ENCODE assay signal across 1 cellular context in genomic region chr9:125126019-125126746, GRCh38.
TF ChIP-seq lines count a peak whose summit lies in the region.

No MANE protein-coding gene starts in this region.

TF ChIP-seq in K562, 482 proteins besides CTCF, POLR2A, EP300 and RAD21 (continued from another document):
- TF ChIP-seq ZHX1 (conservative IDR thresholded peaks at IDR 0.05; ENCODE audit: low read length) (no peak), ZNF395 (CRISPR knock-in tag; IDR thresholded peaks at IDR 0.05) (peak; percentile 83), MAZ (CRISPR knock-in tag; conservative IDR thresholded peaks at IDR 0.05 in 1 of 2, IDR thresholded peaks at IDR 0.05 in 1 of 2) (0 out of 4 replicates have a peak, but pooled peaks of 1 of the 2 experiments have one; percentile 45), COPS2 (conservative IDR thresholded peaks at IDR 0.05) (no peak), PCBP1 (IDR thresholded peaks at IDR 0.05; ENCODE audit: low read depth, low read length, poor library complexity, severe bottlenecking) (no peak), HDGF (IDR thresholded peaks at IDR 0.05) (peak; percentile 89), ZNF764 (CRISPR knock-in tag; IDR thresholded peaks at IDR 0.05; ENCODE audit: low read depth) (no peak), ZBTB8A (IDR thresholded peaks at IDR 0.05; ENCODE audit: partially characterized antibody) (no peak), RCOR1 (IDR thresholded peaks at IDR 0.05; ENCODE audit: borderline replicate concordance in 1 of 2, low read depth in 2 of 2, low read length in 2 of 2) (0 out of 4 replicates have a peak, but pooled peaks of 1 of the 2 experiments have one; percentile 54), NFIC (IDR thresholded peaks at IDR 0.05) (no peak), ZNF165 (CRISPR knock-in tag; IDR thresholded peaks at IDR 0.05; ENCODE audit: borderline replicate concordance) (no peak), ZNF512 (tag; IDR thresholded peaks at IDR 0.05) (no peak), GABPA (tag; conservative IDR thresholded peaks at IDR 0.05; ENCODE audit: low read depth) (no peak), ZC3H8 (IDR thresholded peaks at IDR 0.05) (no peak), ARID4B (CRISPR knock-in tag; IDR thresholded peaks at IDR 0.05) (no peak), ZNF347 (CRISPR knock-in tag; IDR thresholded peaks at IDR 0.05; ENCODE audit: low read depth) (no peak), ZNF668 (CRISPR knock-in tag; IDR thresholded peaks at IDR 0.05) (no peak), NR2F6 (CRISPR knock-in tag; IDR thresholded peaks at IDR 0.05) (no peak), ZNF766 (CRISPR knock-in tag; conservative IDR thresholded peaks at IDR 0.05) (peak; percentile 88), YY1 (IDR thresholded peaks at IDR 0.05; ENCODE audit: borderline replicate concordance in 1 of 3, control insufficient read depth in 1 of 3, extremely low read depth in 1 of 3, insufficient read depth in 3 of 3, insufficient read length in 1 of 3, insufficient replicate concordance in 2 of 3, low read depth in 1 of 3, low read length in 2 of 3) (no peak), L3MBTL2 (IDR thresholded peaks at IDR 0.05) (peak; percentile 56), EP400 (IDR thresholded peaks at IDR 0.05) (peak; percentile 33; the same call in 1 of the 2 replicates), FOXK2 (conservative IDR thresholded peaks at IDR 0.05 in 1 of 2, IDR thresholded peaks at IDR 0.05 in 1 of 2; ENCODE audit: low read depth in 2 of 2) (peak in 1 of 2 experiments; percentile 46; a peak in 2 of 4 replicates), HDAC3 (IDR thresholded peaks at IDR 0.05; ENCODE audit: borderline replicate concordance, partially characterized antibody) (no peak), SIRT6 (IDR thresholded peaks at IDR 0.05; ENCODE audit: low read depth, low read length) (no peak), VEZF1 (CRISPR knock-in tag; IDR thresholded peaks at IDR 0.05) (peak; percentile 70), RAD51 (IDR thresholded peaks at IDR 0.05; ENCODE audit: borderline replicate concordance, low read depth) (peak; percentile 47; the same call in 1 of the 2 replicates), ZNF12 (CRISPR knock-in tag; IDR thresholded peaks at IDR 0.05) (no peak), ARID2 (IDR thresholded peaks at IDR 0.05) (no peak), ZNF253 (CRISPR knock-in tag; conservative IDR thresholded peaks at IDR 0.05) (no peak), THRAP3 (IDR thresholded peaks at IDR 0.05; ENCODE audit: borderline replicate concordance) (no peak), SAFB2 (IDR thresholded peaks at IDR 0.05; ENCODE audit: borderline replicate concordance, low read depth, low read length, severe bottlenecking) (no peak), CHCHD3 (CRISPR knock-in tag; IDR thresholded peaks at IDR 0.05) (no peak), ZNF445 (CRISPR knock-in tag; IDR thresholded peaks at IDR 0.05; ENCODE audit: low read depth) (no peak), KLF6 (CRISPR knock-in tag; IDR thresholded peaks at IDR 0.05; ENCODE audit: borderline replicate concordance) (no peak), NCOA4 (IDR thresholded peaks at IDR 0.05; ENCODE audit: partially characterized antibody) (no peak), BRD4 (IDR thresholded peaks at IDR 0.05) (no peak)
